ENCODE assay signal across 17 cellular contexts in genomic region chr2:74526649-74527230, GRCh38. TPM values are rescaled to one million over a fixed set of nuclear protein-coding genes. Genes with fewer than 3 reads are reported as not detected.
DNase-seq lines count a peak whose midpoint lies in the region; ATAC-seq and TF ChIP-seq lines count a peak whose summit lies in the region.
"Had no signal": no experiment of that assay in that cellular context is flagged by ENCODE, and none has a peak within 500 bp of the region (broad histone marks: within the 10 kb centered on the region; RNA-seq: fewer than 3 reads in every experiment).

No MANE protein-coding gene starts in this region.

- H3K4me1 Mint-ChIP-seq in activated naive CD8-positive, alpha-beta T cell (ENCODE audit: low read depth): peaks cover 29% of the 10 kb centered on the region
- peaks cover 33% of the 10 kb centered on the region for H3K4me1 Mint-ChIP-seq in activated naive CD8-positive, alpha-beta T cell treated with anti-CD3 and anti-CD28 coated beads for 36 hours
- H3K4me1 Mint-ChIP-seq in IgD-negative memory B cell (peaks cover 20 to 30% (median 29%) of the 10 kb centered on the region in 3 donors), chondrocyte (ENCODE audit: low read depth) (peaks cover 30% of the 10 kb centered on the region)
- peaks cover 40% of the 10 kb centered on the region for H3K4me1 Mint-ChIP-seq in stimulated activated effector memory CD8-positive, alpha-beta T cell treated with anti-CD3 and anti-CD28 coated beads, Interleukin-12 subunit alpha, Interleukin-12 subunit beta, amount 100 ng/mL, for 72 hours

- H3K4me3 Mint-ChIP-seq in activated naive CD8-positive, alpha-beta T cell: peak overlapping the region; percentile 98
- no peak overlapping the region for H3K4me3 Mint-ChIP-seq in activated naive CD8-positive, alpha-beta T cell treated with anti-CD3 and anti-CD28 coated beads for 36 hours
- peak overlapping the region in 3 of 4 donors; percentile 73 to 87 (median 80) for H3K4me3 Mint-ChIP-seq in IgD-negative memory B cell
- no peak overlapping the region for H3K4me3 Mint-ChIP-seq in chondrocyte (ENCODE audit: unreplicated experiment)
- peak overlapping the region; percentile 98 for H3K4me3 Mint-ChIP-seq in stimulated activated effector memory CD8-positive, alpha-beta T cell treated with anti-CD3 and anti-CD28 coated beads, Interleukin-12 subunit alpha, Interleukin-12 subunit beta, amount 100 ng/mL, for 72 hours

- no peak for DNase-seq in activated naive CD8-positive, alpha-beta T cell treated with anti-CD3 and anti-CD28 coated beads for 36 hours
- peak; percentile 50 for DNase-seq in chondrocyte (ENCODE audit: low spot score)
- DNase-seq in stimulated activated effector memory CD8-positive, alpha-beta T cell treated with anti-CD3 and anti-CD28 coated beads, Interleukin-12 subunit alpha, Interleukin-12 subunit beta, amount 100 ng/mL, for 72 hours (ENCODE audit: low spot score in 2 of 2): no peak
- no peak for DNase-seq in iPS-NIHi11 (ENCODE audit: low spot score)
- no peak for DNase-seq in NCI-H1436 treated with DMSO at 0.1 percent for 48 hours (lab: John Stamatoyannopoulos, UW)
- DNase-seq in retina: no peak
- DNase-seq: central memory CD4-positive, alpha-beta T cell; effector CD4-positive, alpha-beta T cell; NCI-H1092 treated with DMSO at 0.1 percent for 48 hours; NCI-H2107; NCI-H510A; stimulated activated CD4-positive, alpha-beta T cell treated with anti-CD3 and anti-CD28 coated beads, Interleukin-12 subunit alpha, Interleukin-12 subunit beta, amount 100 ng/mL, for 4 hours had no signal

- H3K27me3 Mint-ChIP-seq in activated naive CD8-positive, alpha-beta T cell: no peaks in the 10 kb centered on the region
- no peaks in the 10 kb centered on the region for H3K27me3 Mint-ChIP-seq in activated naive CD8-positive, alpha-beta T cell treated with anti-CD3 and anti-CD28 coated beads for 36 hours
- no peaks in the 10 kb centered on the region for H3K27me3 Mint-ChIP-seq in IgD-negative memory B cell
- H3K27me3 Mint-ChIP-seq in chondrocyte (ENCODE audit: low read depth): peaks cover 8% of the 10 kb centered on the region
- H3K27me3 Mint-ChIP-seq: activated T-helper 17 cell treated with anti-CD3 and anti-CD28 coated beads, Interleukin-2, amount 50 U/mL, for 72 hours had no signal

- no peak for TF ChIP-seq CTCF in chondrocyte (IDR thresholded peaks at IDR 0.05)

- H3K9me3 Mint-ChIP-seq in activated naive CD8-positive, alpha-beta T cell (ENCODE audit: low read depth): no peaks in the 10 kb centered on the region
- peaks cover 2% of the 10 kb centered on the region for H3K9me3 Mint-ChIP-seq in activated naive CD8-positive, alpha-beta T cell treated with anti-CD3 and anti-CD28 coated beads for 36 hours
- H3K9me3 Mint-ChIP-seq in IgD-negative memory B cell (no peaks in the 10 kb centered on the region), chondrocyte (ENCODE audit: low read depth) (no peaks in the 10 kb centered on the region)
- no peaks in the 10 kb centered on the region for H3K9me3 Mint-ChIP-seq in stimulated activated effector memory CD8-positive, alpha-beta T cell treated with anti-CD3 and anti-CD28 coated beads, Interleukin-12 subunit alpha, Interleukin-12 subunit beta, amount 100 ng/mL, for 72 hours
- H3K9me3 Mint-ChIP-seq: activated T-helper 17 cell treated with anti-CD3 and anti-CD28 coated beads, Interleukin-2, amount 50 U/mL, for 72 hours had no signal

- no peak overlapping the region for H3K27ac Mint-ChIP-seq in activated naive CD8-positive, alpha-beta T cell
- no peak overlapping the region for H3K27ac Mint-ChIP-seq in activated naive CD8-positive, alpha-beta T cell treated with anti-CD3 and anti-CD28 coated beads for 36 hours
- peak overlapping the region; percentile 79 to 93 (median 92) for H3K27ac Mint-ChIP-seq in IgD-negative memory B cell
- no peak overlapping the region for H3K27ac Mint-ChIP-seq in chondrocyte (ENCODE audit: unreplicated experiment)
- H3K27ac Mint-ChIP-seq in stimulated activated effector memory CD8-positive, alpha-beta T cell treated with anti-CD3 and anti-CD28 coated beads, Interleukin-12 subunit alpha, Interleukin-12 subunit beta, amount 100 ng/mL, for 72 hours: no peak overlapping the region
- H3K27ac Mint-ChIP-seq: mesothelial cell of epicardium had no signal

- ATAC-seq in stimulated activated effector memory CD8-positive, alpha-beta T cell treated with anti-CD3 and anti-CD28 coated beads, Interleukin-12 subunit alpha, Interleukin-12 subunit beta, amount 100 ng/mL, for 72 hours: no peak
- ATAC-seq: activated T-helper 17 cell treated with anti-CD3 and anti-CD28 coated beads, Interleukin-2, amount 50 U/mL, for 72 hours had no signal

- peaks cover 16% of the 10 kb centered on the region for H3K36me3 Mint-ChIP-seq in activated naive CD8-positive, alpha-beta T cell
- H3K36me3 Mint-ChIP-seq in activated naive CD8-positive, alpha-beta T cell treated with anti-CD3 and anti-CD28 coated beads for 36 hours: peaks cover 54% of the 10 kb centered on the region
- peaks cover 7% of the 10 kb centered on the region for H3K36me3 Mint-ChIP-seq in IgD-negative memory B cell
- peaks cover 19% of the 10 kb centered on the region for H3K36me3 Mint-ChIP-seq in chondrocyte (ENCODE audit: low read depth)
- peaks cover 66% of the 10 kb centered on the region for H3K36me3 Mint-ChIP-seq in stimulated activated effector memory CD8-positive, alpha-beta T cell treated with anti-CD3 and anti-CD28 coated beads, Interleukin-12 subunit alpha, Interleukin-12 subunit beta, amount 100 ng/mL, for 72 hours

RNA-seq across cellular contexts. Expression of gene DQX1, which starts 0.7 kb away (rescaled TPM):
- total RNA-seq in activated naive CD8-positive, alpha-beta T cell treated with anti-CD3 and anti-CD28 coated beads for 36 hours: under 1 TPM; 0.16 to 0.27 TPM
- 0.70 TPM for polyA plus RNA-seq in IgD-negative memory B cell
- 0.34 TPM in 1 of 3 replicates, not detected in the others for total RNA-seq in chondrocyte
- polyA plus RNA-seq: AG04450 had no signal

RNA-seq across cellular contexts. Expression of gene AUP1, which starts 2.8 kb away (rescaled TPM):
- total RNA-seq in activated naive CD8-positive, alpha-beta T cell treated with anti-CD3 and anti-CD28 coated beads for 36 hours: 100 to 1,000 TPM; 138 to 140 TPM
- polyA plus RNA-seq in IgD-negative memory B cell: 108 TPM
- total RNA-seq in chondrocyte: 76.8 to 94.3 TPM (median 79.8 TPM) in 3 replicates

RNA-seq across cellular contexts. Expression of gene HTRA2, which starts 3.0 kb away (rescaled TPM):
- total RNA-seq in activated naive CD8-positive, alpha-beta T cell treated with anti-CD3 and anti-CD28 coated beads for 36 hours: 10 to 100 TPM; 56.8 to 59.3 TPM
- polyA plus RNA-seq in IgD-negative memory B cell: 34.4 TPM
- 23.8 to 31.2 TPM (median 24.2 TPM) in 3 replicates for total RNA-seq in chondrocyte

RNA-seq across cellular contexts. Expression of gene TLX2, which starts 12.5 kb away (rescaled TPM):
- total RNA-seq in activated naive CD8-positive, alpha-beta T cell treated with anti-CD3 and anti-CD28 coated beads for 36 hours: under 1 TPM in 1 of 2 experiments, not detected in 1; 0.12 TPM
- polyA plus RNA-seq in IgD-negative memory B cell: not detected
- 0.10 TPM in 1 of 3 replicates, not detected in the others for total RNA-seq in chondrocyte
- total RNA-seq: mesothelial cell of epicardium had no signal
- polyA plus RNA-seq: AG04450 had no signal

RNA-seq across cellular contexts. Expression of gene PCGF1, which starts 19.2 kb away (rescaled TPM):
- total RNA-seq in activated naive CD8-positive, alpha-beta T cell treated with anti-CD3 and anti-CD28 coated beads for 36 hours: 10 to 100 TPM; 17.7 to 18.9 TPM
- 14.7 TPM for polyA plus RNA-seq in IgD-negative memory B cell
- 26.1 to 30.7 TPM (median 30.0 TPM) in 3 replicates for total RNA-seq in chondrocyte

Comparison
In these comparisons a context has a peak if more than half of its experiments do, and no peak if none do; other contexts are left out.
1. H3K4me3 Mint-ChIP-seq: peak in activated naive CD8-positive, alpha-beta T cell (single experiment), IgD-negative memory B cell (3 of 4) and stimulated activated effector memory CD8-positive, alpha-beta T cell treated with anti-CD3 and anti-CD28 coated beads, Interleukin-12 subunit alpha, Interleukin-12 subunit beta, amount 100 ng/mL, for 72 hours (single experiment); none in activated naive CD8-positive, alpha-beta T cell treated with anti-CD3 and anti-CD28 coated beads for 36 hours (single experiment) and chondrocyte (single experiment).
2. H3K27ac Mint-ChIP-seq: peak in IgD-negative memory B cell (3 of 3); none in activated naive CD8-positive, alpha-beta T cell (single experiment), activated naive CD8-positive, alpha-beta T cell treated with anti-CD3 and anti-CD28 coated beads for 36 hours (single experiment), chondrocyte (single experiment) and stimulated activated effector memory CD8-positive, alpha-beta T cell treated with anti-CD3 and anti-CD28 coated beads, Interleukin-12 subunit alpha, Interleukin-12 subunit beta, amount 100 ng/mL, for 72 hours (single experiment).